Comparison of ENCODE assay signal across 7 cellular contexts in genomic region chr1:27567931-27568246, GRCh38. TPM values are rescaled to one million over a fixed set of nuclear protein-coding genes. Genes with fewer than 3 reads are reported as not detected.
DNase-seq lines count a peak whose midpoint lies in the region; ATAC-seq, FAIRE-seq and TF ChIP-seq lines count a peak whose summit lies in the region.

No MANE protein-coding gene starts in this region.

- H3K4me3 ChIP-seq in HUES48 (ENCODE audit: low read depth, low read length) (peak overlapping the region; percentile 27), kidney (ENCODE audit: low read length in 2 of 2) (peak overlapping the region; percentile 30 to 41)

- intact Hi-C loops in activated T-helper 2 cell treated with anti-CD3 and anti-CD28 coated beads, Interferon-gamma antibody, Interleukin-2, Interleukin-4, amounts not matched to agents 10 μg/mL and 5 μg/mL and 100 μg/mL, durations not matched to agents 14 hours and 24 hours and 36 hours (cut with micrococcal nuclease), result loop anchor here (2.0 kb wide), 1 partner anchor 31 kb away; no protein-coding TSS in a partner anchor
- intact Hi-C loops in kidney (cut with DNase I), result no loop called here

- peak overlapping the region; percentile 2 for H3K27ac ChIP-seq in HUES48 (ENCODE audit: low read depth, low read length)
- H3K27ac ChIP-seq in kidney (ENCODE audit: low read depth in 2 of 2, low read length in 2 of 2), result peak overlapping the region; percentile 63 to 70

- peaks cover 70% of the 10 kb centered on the region for H3K4me1 ChIP-seq in HUES48 (ENCODE audit: control insufficient read depth, insufficient read depth, low read length)
- H3K4me1 ChIP-seq in kidney (ENCODE audit: control insufficient read depth in 1 of 2, insufficient read depth in 1 of 2, low read depth in 1 of 2, low read length in 2 of 2), result peaks cover 58 to 74% of the 10 kb centered on the region in 2 donors

- no peaks in the 10 kb centered on the region for H3K9me3 ChIP-seq in HUES48 (ENCODE audit: control insufficient read depth, insufficient read depth, low read length)
- no peaks in the 10 kb centered on the region for H3K9me3 ChIP-seq in kidney (ENCODE audit: control insufficient read depth in 1 of 2, low read length in 2 of 2)

- no peak for FAIRE-seq in kidney (lab: Jason Lieb, UNC)

- no peaks in the 10 kb centered on the region for H3K27me3 Mint-ChIP-seq in activated T-helper 2 cell treated with anti-CD3 and anti-CD28 coated beads, Interferon-gamma antibody, Interleukin-2, Interleukin-4, amounts not matched to agents 10 μg/mL and 5 μg/mL and 100 μg/mL, durations not matched to agents 14 hours and 24 hours and 36 hours (ENCODE audit: low read depth)
- no peaks in the 10 kb centered on the region for H3K27me3 Mint-ChIP-seq in stimulated activated naive B cell treated with anti-CD40 and anti-IgM and Interleukin-4, amounts not matched to agents 10 μg/mL and 1 μg/mL and 100 μg/mL, for 72 hours

- no peak for TF ChIP-seq CTCF in kidney (IDR thresholded peaks at IDR 0.05; ENCODE audit: borderline replicate concordance, extremely low read depth, insufficient read depth)

- no peaks in the 10 kb centered on the region for H3K9me3 Mint-ChIP-seq in activated T-helper 2 cell treated with anti-CD3 and anti-CD28 coated beads, Interferon-gamma antibody, Interleukin-2, Interleukin-4, amounts not matched to agents 10 μg/mL and 5 μg/mL and 100 μg/mL, durations not matched to agents 14 hours and 24 hours and 36 hours
- H3K9me3 Mint-ChIP-seq in stimulated activated naive B cell treated with anti-CD40 and anti-IgM and Interleukin-4, amounts not matched to agents 10 μg/mL and 1 μg/mL and 100 μg/mL, for 72 hours, result no peaks in the 10 kb centered on the region

- no peak for DNase-seq in activated T-helper 2 cell treated with anti-CD3 and anti-CD28 coated beads, Interferon-gamma antibody, Interleukin-2, Interleukin-4, amounts not matched to agents 10 μg/mL and 5 μg/mL and 100 μg/mL, durations not matched to agents 14 hours and 24 hours and 36 hours (ENCODE audit: low spot score)
- DNase-seq in kidney, result no peak
- DNase-seq in stimulated activated naive B cell treated with anti-CD40 and anti-IgM and Interleukin-4, amounts not matched to agents 10 μg/mL and 1 μg/mL and 100 μg/mL, for 72 hours, result no peak

- H3K27me3 ChIP-seq in HUES48 (ENCODE audit: control insufficient read depth, insufficient read depth, low read length), result no peaks in the 10 kb centered on the region

- no peaks in the 10 kb centered on the region for H3K36me3 Mint-ChIP-seq in activated T-helper 2 cell treated with anti-CD3 and anti-CD28 coated beads, Interferon-gamma antibody, Interleukin-2, Interleukin-4, amounts not matched to agents 10 μg/mL and 5 μg/mL and 100 μg/mL, durations not matched to agents 14 hours and 24 hours and 36 hours (ENCODE audit: low read depth)
- no peaks in the 10 kb centered on the region for H3K36me3 Mint-ChIP-seq in stimulated activated naive B cell treated with anti-CD40 and anti-IgM and Interleukin-4, amounts not matched to agents 10 μg/mL and 1 μg/mL and 100 μg/mL, for 72 hours

- H3K36me3 ChIP-seq in HUES48 (ENCODE audit: control insufficient read depth, insufficient read depth, low read length) (no peaks in the 10 kb centered on the region), kidney (ENCODE audit: control insufficient read depth in 1 of 2, insufficient read depth in 2 of 2, low read length in 2 of 2) (no peaks in the 10 kb centered on the region)

- peak overlapping the region; percentile 65 for H3K4me3 Mint-ChIP-seq in activated T-helper 2 cell treated with anti-CD3 and anti-CD28 coated beads, Interferon-gamma antibody, Interleukin-2, Interleukin-4, amounts not matched to agents 10 μg/mL and 5 μg/mL and 100 μg/mL, durations not matched to agents 14 hours and 24 hours and 36 hours (ENCODE audit: low read depth)
- peak overlapping the region; percentile 75 to 81 for H3K4me3 Mint-ChIP-seq in stimulated activated naive B cell treated with anti-CD40 and anti-IgM and Interleukin-4, amounts not matched to agents 10 μg/mL and 1 μg/mL and 100 μg/mL, for 72 hours

- H3K4me1 Mint-ChIP-seq in activated T-helper 2 cell treated with anti-CD3 and anti-CD28 coated beads, Interferon-gamma antibody, Interleukin-2, Interleukin-4, amounts not matched to agents 10 μg/mL and 5 μg/mL and 100 μg/mL, durations not matched to agents 14 hours and 24 hours and 36 hours (ENCODE audit: low read depth), result peaks cover 17% of the 10 kb centered on the region
- H3K4me1 Mint-ChIP-seq in stimulated activated naive B cell treated with anti-CD40 and anti-IgM and Interleukin-4, amounts not matched to agents 10 μg/mL and 1 μg/mL and 100 μg/mL, for 72 hours, result peaks cover 41 to 68% of the 10 kb centered on the region in 2 donors

- H3K27ac Mint-ChIP-seq in activated T-helper 2 cell treated with anti-CD3 and anti-CD28 coated beads, Interferon-gamma antibody, Interleukin-2, Interleukin-4, amounts not matched to agents 10 μg/mL and 5 μg/mL and 100 μg/mL, durations not matched to agents 14 hours and 24 hours and 36 hours, result peak overlapping the region; percentile 1
- H3K27ac Mint-ChIP-seq in stimulated activated naive B cell treated with anti-CD40 and anti-IgM and Interleukin-4, amounts not matched to agents 10 μg/mL and 1 μg/mL and 100 μg/mL, for 72 hours, result no peak overlapping the region

- peak in 1 of 2 donors; percentile 4 for ATAC-seq in stimulated activated naive B cell treated with anti-CD40 and anti-IgM and Interleukin-4, amounts not matched to agents 10 μg/mL and 1 μg/mL and 100 μg/mL, for 72 hours (replicated peaks)
- ATAC-seq in HG02970 (IDR thresholded peaks at IDR 0.05; ENCODE audit: low FRiP score, unreplicated experiment), result no peak
- ATAC-seq in GM18907 (IDR thresholded peaks at IDR 0.05; ENCODE audit: unreplicated experiment), result no peak
- no peak for ATAC-seq in GM18861 (IDR thresholded peaks at IDR 0.05; ENCODE audit: unreplicated experiment)

- H3K9ac ChIP-seq in HUES48 (ENCODE audit: low read depth, low read length) (no peak overlapping the region), kidney (ENCODE audit: low read length in 2 of 2) (peak overlapping the region; percentile 11 to 61)

RNA-seq across cellular contexts. Expression of gene AHDC1, which starts 36.1 kb away (rescaled TPM):
- 28.5 and 29.3 TPM in 2 replicates for total RNA-seq in activated T-helper 2 cell treated with anti-CD3 and anti-CD28 coated beads, Interferon-gamma antibody, Interleukin-2, Interleukin-4, amounts not matched to agents 10 μg/mL and 5 μg/mL and 100 μg/mL, durations not matched to agents 14 hours and 24 hours and 36 hours
- 48.2 TPM for total RNA-seq in kidney
- polyA plus RNA-seq in kidney (ENCODE audit: insufficient read depth, low read depth, low replicate concordance), result 8.5 TPM
